Comparison of ENCODE assay signal across 30 cellular contexts in the genomic region with DNA sequence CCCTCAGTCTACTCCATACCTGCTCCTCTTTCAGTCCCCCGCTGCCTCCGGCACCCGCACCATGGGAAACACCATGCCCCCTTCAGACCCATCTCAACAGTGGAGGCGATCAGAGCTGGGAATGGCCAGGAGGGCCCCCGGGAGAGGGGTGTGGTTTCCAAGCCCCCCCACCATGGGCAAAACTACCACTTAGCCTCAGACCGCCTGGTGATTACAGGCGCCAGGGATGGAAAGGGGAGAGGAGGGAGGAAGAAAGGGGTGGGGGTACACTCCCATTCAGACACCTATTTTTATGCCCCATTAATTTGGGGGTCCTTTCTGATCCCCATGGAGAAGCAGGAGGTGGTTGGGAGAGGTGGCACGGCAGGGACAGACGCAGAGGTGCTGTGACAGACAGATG.
"Had no signal": no experiment of that assay in that cellular context is flagged by ENCODE, and none has a peak within 500 bp of the region (broad histone marks: within the 10 kb centered on the region; RNA-seq: fewer than 3 reads in every experiment).

Gene C17orf114, minus strand, starts transcription at position 101 of the 400 bp plus-strand sequence.

- H3K36me3 Mint-ChIP-seq: type B pancreatic cell had no signal

- H3K4me3 Mint-ChIP-seq: activated naive CD4-positive, alpha-beta T cell treated with anti-CD3 and anti-CD28 coated beads for 36 hours; activated T-cell treated with anti-CD3 and anti-CD28 coated beads, Interleukin-2, amount 50 U/mL, for 72 hours; dendritic cell treated with granulocyte-macrophage colony-stimulating factor and Interleukin-4, amounts not matched to agents 40 ng/mL and 50 ng/mL, for 4 days; endodermal cell; memory B cell; naive thymus-derived CD8-positive, alpha-beta T cell; stimulated activated naive CD8-positive, alpha-beta T cell treated with anti-CD3 and anti-CD28 coated beads, Interleukin-15, Interleukin-2, amounts not matched to agents 100 ng/mL and 50 ng/mL, for 24 hours; type B pancreatic cell had no signal

- H3K27me3 Mint-ChIP-seq: memory B cell; naive thymus-derived CD8-positive, alpha-beta T cell; stimulated activated naive CD8-positive, alpha-beta T cell treated with anti-CD3 and anti-CD28 coated beads, Interleukin-15, Interleukin-2, amounts not matched to agents 100 ng/mL and 50 ng/mL, for 24 hours; type B pancreatic cell had no signal

- ATAC-seq: activated T-cell treated with anti-CD3 and anti-CD28 coated beads, Interleukin-2, amount 50 U/mL, for 72 hours; esophagus mucosa; left colon; naive thymus-derived CD8-positive, alpha-beta T cell; pancreas had no signal

- H3K4me3 ChIP-seq: breast epithelium, pancreas, prostate gland, sigmoid colon, thoracic aorta, uterus had no signal

- H3K4me1 ChIP-seq: breast epithelium, prostate gland, uterus had no signal

- H3K9me3 ChIP-seq: breast epithelium, pancreas, prostate gland, sigmoid colon, thoracic aorta, uterus had no signal

- H3K27ac Mint-ChIP-seq: activated T-cell treated with anti-CD3 and anti-CD28 coated beads, Interleukin-2, amount 50 U/mL, for 72 hours; dendritic cell treated with granulocyte-macrophage colony-stimulating factor and Interleukin-4, amounts not matched to agents 40 ng/mL and 50 ng/mL, for 4 days; endodermal cell; memory B cell; stimulated activated naive CD8-positive, alpha-beta T cell treated with anti-CD3 and anti-CD28 coated beads, Interleukin-15, Interleukin-2, amounts not matched to agents 100 ng/mL and 50 ng/mL, for 24 hours had no signal

- H3K36me3 ChIP-seq: breast epithelium, pancreas, uterus had no signal

- DNase-seq: activated CD4-positive, alpha-beta T cell treated with anti-CD3 and anti-CD28 coated beads for 4 hours; activated CD4-positive, alpha-beta T cell treated with anti-CD3 and anti-CD28 coated beads, Interleukin-2, amount 50 U/mL, for 4 hours; activated effector memory CD4-positive, alpha-beta T cell treated with Interleukin-2 at 50 U/mL for 16 hours; activated naive CD4-positive, alpha-beta T cell treated with anti-CD3 and anti-CD28 coated beads for 36 hours; activated T-cell treated with anti-CD3 and anti-CD28 coated beads for 4 hours; activated T-cell treated with anti-CD3 and anti-CD28 coated beads, Interleukin-2, amount 50 U/mL, for 72 hours; central memory CD4-positive, alpha-beta T cell; endodermal cell; foreskin fibroblast; head of caudate nucleus; hippocampal formation; kidney; left colon; midbrain; naive thymus-derived CD8-positive, alpha-beta T cell; retina; sigmoid colon; small intestine; stimulated activated CD4-positive, alpha-beta T cell treated with anti-CD3 and anti-CD28 coated beads, Interleukin-1b, Interleukin-23, amount 100 ng/mL, for 48 hours; T-helper 1 cell; uterus had no signal

- H3K27ac ChIP-seq: breast epithelium, pancreas, prostate gland, sigmoid colon, thoracic aorta, uterus had no signal

- H3K27me3 ChIP-seq: breast epithelium, pancreas, sigmoid colon, uterus had no signal

- H3K9me3 Mint-ChIP-seq: activated naive CD4-positive, alpha-beta T cell treated with anti-CD3 and anti-CD28 coated beads for 36 hours; activated T-cell treated with anti-CD3 and anti-CD28 coated beads, Interleukin-2, amount 50 U/mL, for 72 hours; dendritic cell treated with granulocyte-macrophage colony-stimulating factor and Interleukin-4, amounts not matched to agents 40 ng/mL and 50 ng/mL, for 4 days; endodermal cell; memory B cell; naive thymus-derived CD8-positive, alpha-beta T cell; stimulated activated naive CD8-positive, alpha-beta T cell treated with anti-CD3 and anti-CD28 coated beads, Interleukin-15, Interleukin-2, amounts not matched to agents 100 ng/mL and 50 ng/mL, for 24 hours; type B pancreatic cell had no signal
